In the genomic region with DNA sequence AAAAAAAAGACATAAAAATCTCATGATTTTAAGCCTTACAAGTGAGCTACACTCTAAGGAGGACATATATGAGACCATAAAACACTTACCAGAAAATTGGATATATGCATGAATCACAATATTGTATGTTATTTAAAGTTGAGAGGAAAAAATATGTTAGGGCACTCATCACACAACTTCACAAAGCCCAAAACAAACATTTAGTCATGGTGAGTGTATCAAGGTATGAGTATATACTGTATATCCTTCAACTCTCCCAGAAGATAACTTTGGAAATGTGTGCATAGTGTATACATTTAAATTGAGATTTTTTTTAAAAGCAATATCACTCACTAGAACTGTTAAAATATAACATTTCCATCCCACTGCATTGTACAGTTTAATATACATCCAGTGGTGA, we compare ENCODE assay signal across 21 cellular contexts.
"Had no signal": no experiment of that assay in that cellular context is flagged by ENCODE, and none has a peak within 500 bp of the region (broad histone marks: within the 10 kb centered on the region; RNA-seq: fewer than 3 reads in every experiment).

No MANE protein-coding gene starts in this region.

- DNase-seq: activated B cell treated with CpG ODN at 0.5 μM for 24 hours; activated CD4-positive, alpha-beta T cell treated with anti-CD3 and anti-CD28 coated beads for 36 hours; activated CD4-positive, alpha-beta T cell treated with anti-CD3 and anti-CD28 coated beads, Interleukin-2, amount 50 U/mL, for 48 hours; activated CD8-positive, alpha-beta memory T cell treated with anti-CD3 and anti-CD28 coated beads, Interleukin-2, amount 50 U/mL, for 48 hours; activated naive CD4-positive, alpha-beta T cell treated with anti-CD3 and anti-CD28 coated beads for 36 hours; activated T-cell treated with anti-CD3 and anti-CD28 coated beads, Interleukin-2, amount 50 U/mL, for 4 hours; caudate nucleus; effector CD8-positive, alpha-beta T cell; heart right ventricle; islet precursor cell; left cardiac atrium; stimulated activated CD4-positive, alpha-beta T cell treated with anti-CD3 and anti-CD28 coated beads, Interleukin-4, amount 100 ng/mL, for 24 hours; stimulated activated naive CD8-positive, alpha-beta T cell treated with anti-CD3 and anti-CD28 coated beads, Interleukin-15, Interleukin-2, amounts not matched to agents 100 U/mL and 50 U/mL, for 24 hours; thyroid gland; upper lobe of right lung had no signal

- H3K4me1 ChIP-seq: prostate gland, right atrium auricular region, thyroid gland, upper lobe of right lung had no signal

- H3K4me3 ChIP-seq: heart right ventricle, prostate gland, right atrium auricular region, thyroid gland, upper lobe of right lung had no signal

- H3K27ac Mint-ChIP-seq: activated B cell treated with CpG ODN at 0.5 μM for 24 hours; activated CD4-positive, alpha-beta T cell treated with anti-CD3 and anti-CD28 coated beads for 36 hours; activated naive CD4-positive, alpha-beta T cell treated with anti-CD3 and anti-CD28 coated beads for 36 hours; memory B cell; T-helper 1 cell treated with Interleukin-12 subunit alpha and Interleukin-12 subunit beta and Interleukin-4 antibody, amounts not matched to agents 30 μg/mL and 1 μg/mL, for 36 hours had no signal

- H3K27ac ChIP-seq: heart right ventricle, prostate gland, right atrium auricular region, thyroid gland, upper lobe of right lung had no signal

- ATAC-seq: activated CD4-positive, alpha-beta T cell treated with anti-CD3 and anti-CD28 coated beads for 36 hours; activated T-cell treated with anti-CD3 and anti-CD28 coated beads, Interleukin-2, amount 50 U/mL, for 4 hours; heart right ventricle; left cardiac atrium; natural killer cell treated with Interleukin-12 subunit alpha and Interleukin-12 subunit beta and Interleukin-15 and Interleukin-18, amount 100 ng/mL, for 72 hours; stimulated activated naive CD8-positive, alpha-beta T cell treated with anti-CD3 and anti-CD28 coated beads, Interleukin-15, Interleukin-2, amounts not matched to agents 100 U/mL and 50 U/mL, for 24 hours; upper lobe of right lung had no signal

- H3K4me1 Mint-ChIP-seq: activated B cell treated with CpG ODN at 0.5 μM for 24 hours had no signal

- H3K27me3 ChIP-seq: heart right ventricle, right atrium auricular region, thyroid gland, upper lobe of right lung had no signal

- H3K4me3 Mint-ChIP-seq: activated B cell treated with CpG ODN at 0.5 μM for 24 hours; activated CD4-positive, alpha-beta T cell treated with anti-CD3 and anti-CD28 coated beads for 36 hours; activated naive CD4-positive, alpha-beta T cell treated with anti-CD3 and anti-CD28 coated beads for 36 hours; activated T-cell treated with anti-CD3 and anti-CD28 coated beads, Interleukin-2, amount 50 U/mL, for 4 hours; dendritic cell treated with granulocyte-macrophage colony-stimulating factor and Interleukin-4, amounts not matched to agents 40 ng/mL and 50 ng/mL, for 4 days; memory B cell; natural killer cell treated with Interleukin-12 subunit alpha and Interleukin-12 subunit beta and Interleukin-15 and Interleukin-18, amount 100 ng/mL, for 72 hours; T-helper 1 cell treated with Interleukin-12 subunit alpha and Interleukin-12 subunit beta and Interleukin-4 antibody, amounts not matched to agents 30 μg/mL and 1 μg/mL, for 36 hours had no signal

- H3K9me3 ChIP-seq: prostate gland, thyroid gland, upper lobe of right lung had no signal

- H3K36me3 ChIP-seq: heart right ventricle, prostate gland, right atrium auricular region, thyroid gland, upper lobe of right lung had no signal

- H3K9me3 Mint-ChIP-seq: dendritic cell treated with granulocyte-macrophage colony-stimulating factor and Interleukin-4, amounts not matched to agents 40 ng/mL and 50 ng/mL, for 4 days had no signal

- H3K36me3 Mint-ChIP-seq: memory B cell had no signal
